Comparison of ENCODE assay signal across 26 cellular contexts in genomic region chr2:23670245-23670592, GRCh38.
DNase-seq lines count a peak whose midpoint lies in the region; FAIRE-seq and TF ChIP-seq lines count a peak whose summit lies in the region.
"Had no signal": no experiment of that assay in that cellular context is flagged by ENCODE, and none has a peak within 500 bp of the region (broad histone marks: within the 10 kb centered on the region; RNA-seq: fewer than 3 reads in every experiment).

No MANE protein-coding gene starts in this region.

- dilution Hi-C loops in keratinocyte (cut with MboI; ENCODE audit: extremely low pct_ligation_motif_present, low sequenced_read_pairs): no loop called here

- H3K27me3 ChIP-seq in keratinocyte (ENCODE audit: control insufficient read depth, extremely low read depth, insufficient read depth, low read length): no peaks in the 10 kb centered on the region
- H3K27me3 ChIP-seq in stomach smooth muscle (ENCODE audit: control insufficient read depth in 1 of 2, insufficient read depth in 2 of 2, low read length in 2 of 2): no peaks in the 10 kb centered on the region

- H3K36me3 Mint-ChIP-seq in brain: no peaks in the 10 kb centered on the region
- H3K36me3 Mint-ChIP-seq: activated CD4-positive, alpha-beta memory T cell treated with anti-CD3 and anti-CD28 coated beads for 36 hours; activated naive CD4-positive, alpha-beta T cell treated with anti-CD3 and anti-CD28 coated beads, Interleukin-2, amount 10 ng/mL, durations not matched to agents 7 days and 5 days; CD8-positive, alpha-beta memory T cell had no signal

- H3K27me3 Mint-ChIP-seq in brain: peaks cover 5% of the 10 kb centered on the region
- H3K27me3 Mint-ChIP-seq: activated CD4-positive, alpha-beta memory T cell treated with anti-CD3 and anti-CD28 coated beads for 36 hours; activated naive CD4-positive, alpha-beta T cell treated with anti-CD3 and anti-CD28 coated beads, Interleukin-2, amount 10 ng/mL, durations not matched to agents 7 days and 5 days; IgD-negative memory B cell had no signal

- no peaks in the 10 kb centered on the region for H4K20me1 ChIP-seq in keratinocyte (ENCODE audit: control insufficient read depth, extremely low read depth, insufficient read depth, low read length)

- H3K9me1 ChIP-seq in keratinocyte (ENCODE audit: control insufficient read depth, extremely low read depth, insufficient read depth, low read length): no peaks in the 10 kb centered on the region

- no peaks in the 10 kb centered on the region for H3K79me2 ChIP-seq in keratinocyte (ENCODE audit: control insufficient read depth, insufficient read depth, low read length)

- DNase-seq in keratinocyte (ENCODE audit: low read depth, low spot score) (no peak), midbrain (lab: John Stamatoyannopoulos, UW) (no peak), GM19240 (ENCODE audit: insufficient read length, low spot score) (no peak), LoVo (ENCODE audit: low spot score) (no peak)
- no peak for DNase-seq in activated CD8-positive, alpha-beta memory T cell treated with anti-CD3 and anti-CD28 coated beads, Interleukin-2, amount 50 U/mL, for 48 hours
- DNase-seq: activated CD4-positive, alpha-beta memory T cell treated with anti-CD3 and anti-CD28 coated beads for 36 hours; activated CD4-positive, CD25-positive, alpha-beta regulatory T cell treated with anti-CD3 and anti-CD28 coated beads, Interleukin-2, amount 50 U/mL, for 72 hours; activated CD8-positive, alpha-beta memory T cell treated with anti-CD3 and anti-CD28 coated beads, Interleukin-2, amount 50 U/mL, for 4 hours; activated naive CD4-positive, alpha-beta T cell treated with anti-CD3 and anti-CD28 coated beads, Interleukin-2, amount 10 ng/mL, durations not matched to agents 7 days and 5 days; amniotic stem cell; CD8-positive, alpha-beta memory T cell; effector CD4-positive, alpha-beta T cell; foreskin melanocyte; GOT3; naive B cell; NCI-H774; occipital lobe; stimulated activated CD4-positive, alpha-beta T cell treated with anti-CD3 and anti-CD28 coated beads, Interleukin-2, amount 100 ng/mL, for 24 hours had no signal

- H3K27ac ChIP-seq in C4-2B (peak overlapping the region; percentile 30), keratinocyte (ENCODE audit: control insufficient read depth, insufficient read depth, low read length) (peak overlapping the region; percentile 49), stomach smooth muscle (ENCODE audit: low read length) (peak overlapping the region; percentile 77)

- peak overlapping the region; percentile 52 for H3K9ac ChIP-seq in keratinocyte (ENCODE audit: control insufficient read depth, extremely low read depth, insufficient read depth, low read length)
- H3K9ac ChIP-seq in stomach smooth muscle (ENCODE audit: low read length in 2 of 2): peak overlapping the region in 1 of 2 donors; percentile 42

- H3K36me3 ChIP-seq in keratinocyte (ENCODE audit: control insufficient read depth in 2 of 2, extremely low read depth in 1 of 2, insufficient read depth in 2 of 2, low read length in 2 of 2) (no peaks in the 10 kb centered on the region), stomach smooth muscle (ENCODE audit: control insufficient read depth in 2 of 2, insufficient read depth in 2 of 2, low read length in 2 of 2) (peaks cover 5 to 6% of the 10 kb centered on the region in 2 donors)

- H3K4me2 ChIP-seq in keratinocyte (ENCODE audit: control insufficient read depth, extremely low read depth, insufficient read depth, low read depth, low read length): peak overlapping the region; percentile 75

- peaks cover 32% of the 10 kb centered on the region for H3K4me1 Mint-ChIP-seq in brain
- H3K4me1 Mint-ChIP-seq: activated naive CD4-positive, alpha-beta T cell treated with anti-CD3 and anti-CD28 coated beads, Interleukin-2, amount 10 ng/mL, durations not matched to agents 7 days and 5 days; CD8-positive, alpha-beta memory T cell; IgD-negative memory B cell had no signal

- TF ChIP-seq CTCF in C4-2B (conservative IDR thresholded peaks at IDR 0.05): no peak
- no peak for TF ChIP-seq CTCF in brain (conservative IDR thresholded peaks at IDR 0.05)
- no peak for TF ChIP-seq CTCF in keratinocyte (optimal IDR thresholded peaks at IDR 0.05 in 1 of 3, IDR thresholded peaks at IDR 0.05 in 1 of 3, conservative IDR thresholded peaks at IDR 0.05 in 1 of 3; ENCODE audit: extremely low read depth in 1 of 3, insufficient read depth in 2 of 3, low read length in 3 of 3)

- H2AFZ ChIP-seq in keratinocyte (ENCODE audit: control insufficient read depth, low read length): peak overlapping the region; percentile 83

- H3K4me1 ChIP-seq in keratinocyte (ENCODE audit: control insufficient read depth, extremely low read depth, insufficient read depth, low read length) (peaks cover 16% of the 10 kb centered on the region), stomach smooth muscle (ENCODE audit: control insufficient read depth, insufficient read depth, low read length) (peaks cover 21% of the 10 kb centered on the region)

- no peak overlapping the region for H3K4me3 Mint-ChIP-seq in brain
- H3K4me3 Mint-ChIP-seq: activated CD4-positive, alpha-beta memory T cell treated with anti-CD3 and anti-CD28 coated beads for 36 hours; activated naive CD4-positive, alpha-beta T cell treated with anti-CD3 and anti-CD28 coated beads, Interleukin-2, amount 10 ng/mL, durations not matched to agents 7 days and 5 days; CD8-positive, alpha-beta memory T cell; IgD-negative memory B cell; naive B cell; T-helper 1 cell treated with Interleukin-12 subunit alpha and Interleukin-12 subunit beta and Interleukin-4 antibody, amounts not matched to agents 30 μg/mL and 1 μg/mL, for 36 hours had no signal

- H3K4me3 ChIP-seq in keratinocyte (ENCODE audit: control insufficient read depth in 2 of 3, extremely low read depth in 1 of 3, insufficient read depth in 2 of 3, low read depth in 1 of 3, low read length in 3 of 3): peak overlapping the region in 1 of 3 experiments; percentile 46
- H3K4me3 ChIP-seq in stomach smooth muscle (ENCODE audit: low read length in 2 of 2): peak overlapping the region in 1 of 2 donors; percentile 55

- peak overlapping the region in 3 of 5 experiments; percentile 87 to 91 (median 90) for H3K27ac Mint-ChIP-seq in brain
- H3K27ac Mint-ChIP-seq: activated CD4-positive, alpha-beta memory T cell treated with anti-CD3 and anti-CD28 coated beads for 36 hours; CD8-positive, alpha-beta memory T cell; IgD-negative memory B cell; naive B cell; T-helper 1 cell treated with Interleukin-12 subunit alpha and Interleukin-12 subunit beta and Interleukin-4 antibody, amounts not matched to agents 30 μg/mL and 1 μg/mL, for 36 hours had no signal

- no peak for FAIRE-seq in keratinocyte (lab: Jason Lieb, UNC)
- FAIRE-seq: bronchial epithelial cell, GM12891, TTC549 had no signal

- no peaks in the 10 kb centered on the region for H3K9me3 ChIP-seq in keratinocyte (ENCODE audit: control insufficient read depth, low read depth, low read length)
- H3K9me3 ChIP-seq in stomach smooth muscle (ENCODE audit: control insufficient read depth in 2 of 2, low read length in 2 of 2): no peaks in the 10 kb centered on the region

- peaks cover 0 to under 1% (median 0%) of the 10 kb centered on the region in 5 experiments for H3K9me3 Mint-ChIP-seq in brain
- H3K9me3 Mint-ChIP-seq: activated CD4-positive, alpha-beta memory T cell treated with anti-CD3 and anti-CD28 coated beads for 36 hours; activated naive CD4-positive, alpha-beta T cell treated with anti-CD3 and anti-CD28 coated beads, Interleukin-2, amount 10 ng/mL, durations not matched to agents 7 days and 5 days; T-helper 1 cell treated with Interleukin-12 subunit alpha and Interleukin-12 subunit beta and Interleukin-4 antibody, amounts not matched to agents 30 μg/mL and 1 μg/mL, for 36 hours had no signal
